8 cellular contexts compared by ENCODE assay signal in the genomic region with DNA sequence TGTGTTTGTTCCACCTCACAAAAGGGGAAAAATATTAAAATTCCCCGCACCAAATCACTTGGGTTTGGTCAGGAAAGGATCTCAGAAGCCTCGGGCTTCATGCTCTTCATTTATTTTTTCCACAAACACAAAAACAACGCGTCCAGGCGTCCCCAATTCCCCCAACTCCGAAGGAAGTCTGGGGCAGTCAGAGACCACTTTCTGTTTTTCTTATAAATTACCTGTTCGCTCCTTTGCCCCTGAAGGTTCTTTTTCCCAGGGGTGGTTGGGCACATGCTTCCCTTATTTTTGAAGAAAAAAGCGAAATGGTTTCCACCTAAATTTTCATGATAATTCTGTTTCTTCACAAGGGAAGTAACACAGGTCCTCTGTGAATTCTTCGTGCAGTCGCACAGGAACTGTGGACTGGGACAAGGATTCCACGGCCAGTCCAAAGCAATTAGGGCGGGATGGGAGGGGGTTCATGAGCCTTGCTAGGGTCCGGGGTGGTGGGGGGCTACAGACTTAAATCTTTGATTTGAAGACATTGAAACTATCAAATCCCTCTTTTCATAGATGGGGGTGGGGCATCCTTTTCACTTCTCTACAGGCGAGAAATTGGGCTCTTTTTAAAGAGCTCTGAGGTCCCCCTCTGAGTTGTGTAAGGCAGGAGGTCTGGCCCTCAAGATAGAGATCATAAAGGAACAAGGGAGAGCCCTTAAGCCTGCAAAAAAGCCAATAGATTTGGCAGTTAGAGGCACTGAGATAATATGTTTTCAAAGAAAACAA. TPM values are rescaled to one million over a fixed set of nuclear protein-coding genes. Genes with fewer than 3 reads are reported as not detected.
DNase-seq lines count a peak whose midpoint lies in the region; ATAC-seq and TF ChIP-seq lines count a peak whose summit lies in the region.

No MANE protein-coding gene starts in this region.

- H3K4me3 ChIP-seq in neural progenitor cell, result peak overlapping the region; percentile 90

- TF ChIP-seq CTCF in activated B cell treated with CpG ODN at 0.5 μM for 24 hours (IDR thresholded peaks at IDR 0.05) (no peak), neural progenitor cell (IDR thresholded peaks at IDR 0.05) (no peak), omental fat pad (IDR thresholded peaks at IDR 0.05) (no peak), GM10266 (IDR thresholded peaks at IDR 0.05; ENCODE audit: control insufficient read depth, insufficient read depth, low read depth, missing control alignments) (no peak)

- H3K9me3 ChIP-seq in neural progenitor cell (ENCODE audit: low read depth), result no peaks in the 10 kb centered on the region

- H3K36me3 Mint-ChIP-seq in activated B cell treated with CpG ODN at 0.5 μM for 24 hours (ENCODE audit: low read depth) (peaks cover 13% of the 10 kb centered on the region), neural progenitor cell (peaks cover 1% of the 10 kb centered on the region)

- H3K4me1 Mint-ChIP-seq in activated B cell treated with CpG ODN at 0.5 μM for 24 hours (peaks cover 20% of the 10 kb centered on the region), neural progenitor cell (peaks cover 32% of the 10 kb centered on the region)

- peaks cover 4% of the 10 kb centered on the region for H3K79me2 ChIP-seq in neural progenitor cell (ENCODE audit: low read depth)

- H2AFZ ChIP-seq in neural progenitor cell (replicated peaks), result no peak overlapping the region

- H3K4me1 ChIP-seq in neural progenitor cell, result peaks cover 17% of the 10 kb centered on the region

- POLR2A ChIA-PET in activated B cell treated with CpG ODN at 0.5 μM for 24 hours (lab: Charles Lee), result interaction anchor here (0.6 to 7.2 kb wide), 43 partner anchors 9 to 1836 kb away, joined by 3 to 273 read pairs (median 12); a partner anchor contains a TSS

- peak overlapping the region; percentile 90 for H3K27ac ChIP-seq in neural progenitor cell

- H3K9me3 Mint-ChIP-seq in activated B cell treated with CpG ODN at 0.5 μM for 24 hours, result no peaks in the 10 kb centered on the region
- H3K9me3 Mint-ChIP-seq in neural progenitor cell, result peaks cover 3% of the 10 kb centered on the region

- DNase-seq in NCI-H748 (lab: John Stamatoyannopoulos, UW; ENCODE audit: unreplicated experiment) (peak; percentile 80), NCI-H748 treated with DMSO at 0.1 percent for 48 hours (lab: John Stamatoyannopoulos, UW) (no peak), LHCN-M2 (ENCODE audit: low read depth) (peak; percentile 39), activated B cell treated with CpG ODN at 0.5 μM for 24 hours (no peak), fibroblast of peridontal ligament (ENCODE audit: extremely low read depth) (peak; percentile 26), neural progenitor cell (ENCODE audit: low spot score) (peak; percentile 56), omental fat pad (ENCODE audit: low spot score) (no peak), GM10266 (ENCODE audit: extremely low spot score) (no peak)

- no peaks in the 10 kb centered on the region for H3K27me3 ChIP-seq in neural progenitor cell

- intact Hi-C loops in activated B cell treated with CpG ODN at 0.5 μM for 24 hours (cut with micrococcal nuclease), result loop anchor here (1.0 kb wide), 6 partner anchors 8 to 102 kb away; a partner anchor contains a TSS

- H3K4me2 ChIP-seq in neural progenitor cell, result peak overlapping the region; percentile 89

- CTCF ChIA-PET in activated B cell treated with CpG ODN at 0.5 μM for 24 hours (lab: Charles Lee), result interaction anchor here (16.7 kb wide), 1 partner anchor 36 kb away, joined by 349 read pairs; a partner anchor contains a TSS

- H3K4me3 Mint-ChIP-seq in activated B cell treated with CpG ODN at 0.5 μM for 24 hours (peak overlapping the region; percentile 97), neural progenitor cell (peak overlapping the region; percentile 97)

- H3K9ac ChIP-seq in neural progenitor cell, result peak overlapping the region; percentile 60

- ATAC-seq in activated B cell treated with CpG ODN at 0.5 μM for 24 hours (ENCODE audit: low read depth) (no peak), omental fat pad (ENCODE audit: low FRiP score) (no peak)

- H3K27me3 Mint-ChIP-seq in activated B cell treated with CpG ODN at 0.5 μM for 24 hours, result no peaks in the 10 kb centered on the region
- peaks cover 5% of the 10 kb centered on the region for H3K27me3 Mint-ChIP-seq in neural progenitor cell (ENCODE audit: insufficient read depth, low read depth)

- H3K27ac Mint-ChIP-seq in activated B cell treated with CpG ODN at 0.5 μM for 24 hours (peak overlapping the region; percentile 100), neural progenitor cell (peak overlapping the region; percentile 99)

- peaks cover 44% of the 10 kb centered on the region for H3F3A ChIP-seq in neural progenitor cell (ENCODE audit: low read depth)

- no peaks in the 10 kb centered on the region for H4K20me1 ChIP-seq in neural progenitor cell (ENCODE audit: low read depth)

- H3K36me3 ChIP-seq in neural progenitor cell, result no peaks in the 10 kb centered on the region

RNA-seq across cellular contexts. Expression of a gene that starts 30.5 kb away (rescaled TPM):
- total RNA-seq in LHCN-M2 (2014; rRNA removed) (11.5 and 12.5 TPM in 2 replicates), activated B cell treated with CpG ODN at 0.5 μM for 24 hours (0.98 and 1.1 TPM in 2 replicates), neural progenitor cell (ENCODE audit: low replicate concordance) (0.43 and 1.5 TPM in 2 replicates), omental fat pad (10 to 100 TPM in 1 of 4 donors, 1 to 10 TPM in 3; 5.3 to 10.7 (median 8.8) TPM)
- 11.7 TPM for polyA plus RNA-seq in LHCN-M2 (2012)

Comparison
In these comparisons a context has a peak if more than half of its experiments do, and no peak if none do; other contexts are left out.
1. DNase-seq: peak in NCI-H748 (single experiment), LHCN-M2 (single experiment), fibroblast of peridontal ligament (single experiment) and neural progenitor cell (single experiment); none in NCI-H748 treated with DMSO at 0.1 percent for 48 hours (single experiment), activated B cell treated with CpG ODN at 0.5 μM for 24 hours (single experiment), omental fat pad (single experiment) and GM10266 (single experiment).